8 cellular contexts compared by ENCODE assay signal in the genomic region with DNA sequence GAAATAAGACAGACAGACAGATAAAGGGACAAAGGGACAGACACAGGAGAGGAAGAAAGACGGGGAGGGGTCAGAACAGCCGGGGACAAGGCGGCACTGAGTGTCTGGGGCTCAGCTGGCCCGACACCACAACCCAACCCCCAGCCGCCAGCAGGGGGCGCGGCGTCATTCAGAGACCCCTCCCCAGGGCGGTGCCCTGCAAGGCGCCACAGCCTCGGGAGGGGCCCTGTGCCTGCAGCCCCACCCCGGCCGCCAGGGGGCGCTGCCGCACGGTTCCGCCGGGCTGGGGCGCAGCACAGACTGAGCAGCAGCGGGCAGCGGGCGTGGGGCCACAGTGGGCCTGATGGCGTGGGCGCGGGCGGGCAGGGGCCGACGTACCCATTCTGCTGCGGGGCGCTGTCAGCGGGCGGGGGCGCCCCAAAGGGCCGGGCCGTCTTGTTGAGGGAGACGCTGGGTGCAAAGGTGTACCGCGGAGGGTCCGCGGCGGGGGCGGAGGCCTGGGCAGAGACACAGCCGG. TPM values are rescaled to one million over a fixed set of nuclear protein-coding genes. Genes with fewer than 3 reads are reported as not detected.
DNase-seq lines count a peak whose midpoint lies in the region; FAIRE-seq and TF ChIP-seq lines count a peak whose summit lies in the region.

No MANE protein-coding gene starts in this region.

- H3K36me3 ChIP-seq in bronchial epithelial cell (ENCODE audit: control insufficient read depth, insufficient read depth, low read length) (peaks cover 56% of the 10 kb centered on the region), neural cell (ENCODE audit: insufficient read depth, low read length) (no peaks in the 10 kb centered on the region)

- H3K4me3 ChIP-seq in bronchial epithelial cell (ENCODE audit: low read depth, low read length) (no peak overlapping the region), neural cell (ENCODE audit: low read length) (no peak overlapping the region)

- TF ChIP-seq CTCF in bronchial epithelial cell (IDR thresholded peaks at IDR 0.05; ENCODE audit: insufficient read depth, low read length, severe bottlenecking) (peak; percentile 72), neural cell (IDR thresholded peaks at IDR 0.05; ENCODE audit: poor library complexity, severe bottlenecking) (peak; percentile 61)

- H3K4me2 ChIP-seq in neural cell (ENCODE audit: low read length), result no peak overlapping the region

- no peak overlapping the region for H2AFZ ChIP-seq in neural cell (ENCODE audit: low read depth, low read length)

- H3K79me2 ChIP-seq in neural cell (replicated peaks; ENCODE audit: insufficient read depth, low read length), result peaks cover 11% of the 10 kb centered on the region

- no peaks in the 10 kb centered on the region for H3K9me3 ChIP-seq in neural cell (ENCODE audit: low read length)

- no peak overlapping the region for H3K27ac ChIP-seq in neural cell (ENCODE audit: low read length)

- TF ChIP-seq EP300 in neural cell (conservative IDR thresholded peaks at IDR 0.05; ENCODE audit: poor library complexity, severe bottlenecking), result no peak

- no peaks in the 10 kb centered on the region for H3F3A ChIP-seq in neural cell (ENCODE audit: insufficient read depth, low read length, poor library complexity, severe bottlenecking)

- TF ChIP-seq RAD21 in neural cell (conservative IDR thresholded peaks at IDR 0.05), result no peak

- DNase-seq in NCI-H526 (lab: John Stamatoyannopoulos, UW) (peak; percentile 35 to 84), NCI-H526 treated with DMSO at 0.1 percent for 48 hours (lab: John Stamatoyannopoulos, UW) (no peak), NCI-H1930 (lab: John Stamatoyannopoulos, UW) (peak; percentile 43 to 75), bronchial epithelial cell (ENCODE audit: low read depth) (no peak), hippocampal formation (lab: John Stamatoyannopoulos, UW) (no peak), T-helper 9 cell (no peak)
- no peak for DNase-seq in effector CD8-positive, alpha-beta T cell (lab: John Stamatoyannopoulos, UW)

- no peak for FAIRE-seq in bronchial epithelial cell (lab: Jason Lieb, UNC)

- H3K27me3 ChIP-seq in bronchial epithelial cell (ENCODE audit: control insufficient read depth, insufficient read depth, low read length), result no peaks in the 10 kb centered on the region
- no peaks in the 10 kb centered on the region for H3K27me3 ChIP-seq in neural cell (ENCODE audit: insufficient read depth, low read depth, low read length)

- H4K20me1 ChIP-seq in neural cell (ENCODE audit: insufficient read depth), result no peaks in the 10 kb centered on the region

- no peak overlapping the region for H3K9ac ChIP-seq in neural cell (ENCODE audit: low read length)

- H3K9me2 ChIP-seq in neural cell (ENCODE audit: insufficient read depth, low read length), result no peaks in the 10 kb centered on the region

TF ChIP-seq in neural cell, 6 proteins besides CTCF, POLR2A, EP300 and RAD21:
- TF ChIP-seq MXI1 (conservative IDR thresholded peaks at IDR 0.05; ENCODE audit: poor library complexity, severe bottlenecking) (no peak), EZH2 (IDR thresholded peaks at IDR 0.05; ENCODE audit: borderline replicate concordance, insufficient read depth, low read length, poor library complexity, severe bottlenecking) (no peak), SMC3 (conservative IDR thresholded peaks at IDR 0.05; ENCODE audit: poor library complexity) (no peak), POLR2AphosphoS5 (IDR thresholded peaks at IDR 0.05) (no peak), TAF1 (IDR thresholded peaks at IDR 0.05; ENCODE audit: low read depth) (no peak)
- TF ChIP-seq, protein P1, sequence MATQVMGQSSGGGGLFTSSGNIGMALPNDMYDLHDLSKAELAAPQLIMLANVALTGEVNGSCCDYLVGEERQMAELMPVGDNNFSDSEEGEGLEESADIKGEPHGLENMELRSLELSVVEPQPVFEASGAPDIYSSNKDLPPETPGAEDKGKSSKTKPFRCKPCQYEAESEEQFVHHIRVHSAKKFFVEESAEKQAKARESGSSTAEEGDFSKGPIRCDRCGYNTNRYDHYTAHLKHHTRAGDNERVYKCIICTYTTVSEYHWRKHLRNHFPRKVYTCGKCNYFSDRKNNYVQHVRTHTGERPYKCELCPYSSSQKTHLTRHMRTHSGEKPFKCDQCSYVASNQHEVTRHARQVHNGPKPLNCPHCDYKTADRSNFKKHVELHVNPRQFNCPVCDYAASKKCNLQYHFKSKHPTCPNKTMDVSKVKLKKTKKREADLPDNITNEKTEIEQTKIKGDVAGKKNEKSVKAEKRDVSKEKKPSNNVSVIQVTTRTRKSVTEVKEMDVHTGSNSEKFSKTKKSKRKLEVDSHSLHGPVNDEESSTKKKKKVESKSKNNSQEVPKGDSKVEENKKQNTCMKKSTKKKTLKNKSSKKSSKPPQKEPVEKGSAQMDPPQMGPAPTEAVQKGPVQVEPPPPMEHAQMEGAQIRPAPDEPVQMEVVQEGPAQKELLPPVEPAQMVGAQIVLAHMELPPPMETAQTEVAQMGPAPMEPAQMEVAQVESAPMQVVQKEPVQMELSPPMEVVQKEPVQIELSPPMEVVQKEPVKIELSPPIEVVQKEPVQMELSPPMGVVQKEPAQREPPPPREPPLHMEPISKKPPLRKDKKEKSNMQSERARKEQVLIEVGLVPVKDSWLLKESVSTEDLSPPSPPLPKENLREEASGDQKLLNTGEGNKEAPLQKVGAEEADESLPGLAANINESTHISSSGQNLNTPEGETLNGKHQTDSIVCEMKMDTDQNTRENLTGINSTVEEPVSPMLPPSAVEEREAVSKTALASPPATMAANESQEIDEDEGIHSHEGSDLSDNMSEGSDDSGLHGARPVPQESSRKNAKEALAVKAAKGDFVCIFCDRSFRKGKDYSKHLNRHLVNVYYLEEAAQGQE (IDR thresholded peaks at IDR 0.05; ENCODE audit: borderline replicate concordance), result no peak

RNA-seq across cellular contexts. Expression of a gene that starts 5.9 kb away (rescaled TPM):
- total RNA-seq in bronchial epithelial cell, result 19.5 and 26.2 TPM in 2 replicates
- polyA plus RNA-seq in neural cell, result 21.0 and 45.4 TPM in 2 replicates
- polyA minus RNA-seq in neural cell, result 16.6 and 20.5 TPM in 2 replicates

RNA-seq across cellular contexts. Expression of a gene that starts 18.1 kb away (rescaled TPM):
- 58.7 and 71.7 TPM in 2 replicates for total RNA-seq in bronchial epithelial cell
- polyA plus RNA-seq in neural cell, result 319 and 353 TPM in 2 replicates
- 348 and 404 TPM in 2 replicates for polyA minus RNA-seq in neural cell

RNA-seq across cellular contexts. Expression of a gene that starts 18.1 kb away (rescaled TPM):
- total RNA-seq in bronchial epithelial cell, result 0.53 and 1.4 TPM in 2 replicates
- 5.1 and 5.5 TPM in 2 replicates for polyA plus RNA-seq in neural cell
- 4.6 and 4.9 TPM in 2 replicates for polyA minus RNA-seq in neural cell

RNA-seq across cellular contexts. Expression of a gene that starts 25.3 kb away (rescaled TPM):
- total RNA-seq in bronchial epithelial cell, result 108 and 250 TPM in 2 replicates
- 113 and 212 TPM in 2 replicates for polyA plus RNA-seq in neural cell
- polyA minus RNA-seq in neural cell, result 84.0 and 87.1 TPM in 2 replicates

RNA-seq across cellular contexts. Expression of a gene that starts 44.9 kb away (rescaled TPM):
- total RNA-seq in bronchial epithelial cell, result 3.1 and 5.0 TPM in 2 replicates
- polyA plus RNA-seq in neural cell, result 44.1 and 46.6 TPM in 2 replicates
- polyA minus RNA-seq in neural cell, result 25.1 and 28.8 TPM in 2 replicates

Comparison
In these comparisons a context has a peak if more than half of its experiments do, and no peak if none do; other contexts are left out.
1. DNase-seq: peak in NCI-H526 (2 of 2) and NCI-H1930 (2 of 2); none in NCI-H526 treated with DMSO at 0.1 percent for 48 hours (single experiment), bronchial epithelial cell (single experiment), hippocampal formation (0 of 2), effector CD8-positive, alpha-beta T cell (single experiment) and T-helper 9 cell (single experiment).